Comparison of ENCODE assay signal across 23 cellular contexts in genomic region chr6:39665871-39666270, GRCh38. TPM values are rescaled to one million over a fixed set of nuclear protein-coding genes. Genes with fewer than 3 reads are reported as not detected.
A peak's percentile ranks its signal among the peaks of the same experiment; 100 is the strongest.
DNase-seq lines count a peak whose midpoint lies in the region; ATAC-seq and TF ChIP-seq lines count a peak whose summit lies in the region.
"Had no signal": no experiment of that assay in that cellular context is flagged by ENCODE, and none has a peak within 500 bp of the region (broad histone marks: within the 10 kb centered on the region; RNA-seq: fewer than 3 reads in every experiment).

No MANE protein-coding gene starts in this region.

- H3K9me2 ChIP-seq in Karpas-422 (replicated peaks; ENCODE audit: insufficient read depth, low read length), result no peaks in the 10 kb centered on the region

- H3K79me2 ChIP-seq in Karpas-422 (ENCODE audit: low read length), result no peaks in the 10 kb centered on the region

- WGBS in heart left ventricle, 4 donors, result 52 to 71% (median 70%) methylated on average over 1 of the region's 1 CpG

- H3K27ac ChIP-seq in caudate nucleus (ENCODE audit: low read depth, low read length) (peak overlapping the region; percentile 68), Karpas-422 (ENCODE audit: low read length) (no peak overlapping the region), heart left ventricle (no peak overlapping the region)
- H3K27ac ChIP-seq: HL-60, SJCRH30 had no signal

- H2AFZ ChIP-seq in Karpas-422 (ENCODE audit: low read length), result no peak overlapping the region

- TF ChIP-seq CTCF in AG10803 (conservative IDR thresholded peaks at IDR 0.05; ENCODE audit: low read length), result no peak
- TF ChIP-seq CTCF in heart left ventricle (IDR thresholded peaks at IDR 0.05), result no peak

- H3K4me1 ChIP-seq in Karpas-422 (ENCODE audit: low read length) (no peaks in the 10 kb centered on the region), heart left ventricle (no peaks in the 10 kb centered on the region)
- H3K4me1 ChIP-seq: BE2C, SJCRH30 had no signal

- H3K9ac ChIP-seq in Karpas-422 (ENCODE audit: low read length), result no peak overlapping the region

- H3K27me3 ChIP-seq in Karpas-422 (ENCODE audit: low read length) (no peaks in the 10 kb centered on the region), heart left ventricle (no peaks in the 10 kb centered on the region)
- H3K27me3 ChIP-seq: BE2C, SJCRH30 had no signal

- ATAC-seq in heart left ventricle, result no peak
- ATAC-seq in GM18861 (IDR thresholded peaks at IDR 0.05; ENCODE audit: unreplicated experiment), result no peak
- ATAC-seq: Panc1 had no signal

- no peak for TF ChIP-seq POLR2A in heart left ventricle (IDR thresholded peaks at IDR 0.05)

- H4K20me1 ChIP-seq in Karpas-422 (ENCODE audit: insufficient read depth, low read depth, low read length), result no peaks in the 10 kb centered on the region

- intact Hi-C loops in heart left ventricle (cut with DNase I), result no loop called here

- H3K4me2 ChIP-seq in Karpas-422 (ENCODE audit: low read depth, low read length, poor library complexity, severe bottlenecking), result no peak overlapping the region

- H3K9me3 ChIP-seq in Karpas-422 (ENCODE audit: low read length) (no peaks in the 10 kb centered on the region), heart left ventricle (no peaks in the 10 kb centered on the region)
- H3K9me3 ChIP-seq: BE2C, SJCRH30 had no signal

- peak; percentile 64 for DNase-seq in AG10803 (ENCODE audit: low read depth)
- peak; percentile 9 for DNase-seq in M059J (ENCODE audit: low read depth)
- no peak for DNase-seq in caudate nucleus (lab: John Stamatoyannopoulos, UW)
- peak; percentile 38 for DNase-seq in globus pallidus (ENCODE audit: low spot score)
- no peak for DNase-seq in Karpas-422
- no peak for DNase-seq in heart left ventricle
- DNase-seq in NK-92 treated with Interleukin-12 subunit alpha and Interleukin-12 subunit beta, amount 100 ng/mL, for 24 hours (lab: John Stamatoyannopoulos, UW), result no peak
- DNase-seq: 8988T; BE2C; CD4-positive, alpha-beta T cell; HCEC 1CT; Kasumi-1; MM.1S; NCI-H1092 treated with DMSO at 0.1 percent for 48 hours; NCI-H146; NCI-H2029 treated with DMSO at 0.1 percent for 48 hours; NCI-H2171; NCI-H526; SJCRH30 had no signal

- H3K36me3 ChIP-seq in Karpas-422 (ENCODE audit: insufficient read depth, low read length) (no peaks in the 10 kb centered on the region), heart left ventricle (no peaks in the 10 kb centered on the region)
- H3K36me3 ChIP-seq: BE2C, SJCRH30 had no signal

- H3K4me3 ChIP-seq in AG10803 (ENCODE audit: low read length), result no peak overlapping the region
- H3K4me3 ChIP-seq in Karpas-422 (ENCODE audit: low read length), result no peak overlapping the region
- no peak overlapping the region for H3K4me3 ChIP-seq in heart left ventricle
- H3K4me3 ChIP-seq: SJCRH30 had no signal

RNA-seq across cellular contexts. Expression of gene KIF6, which starts 59.3 kb away (rescaled TPM):
- 0.49 and 2.7 TPM in 2 replicates for total RNA-seq in M059J (2014; rRNA removed; shearing (Covaris generic))
- total RNA-seq in Karpas-422 (2014; rRNA removed; shearing (Covaris generic); ENCODE audit: low replicate concordance), result not detected in 2 replicates
- under 1 TPM; 0.06 to 0.77 (median 0.51) TPM for total RNA-seq in heart left ventricle
- under 1 TPM; 0.06 to 0.38 TPM for polyA plus RNA-seq in heart left ventricle
- total RNA-seq: CD4-positive, alpha-beta T cell had no signal
- polyA plus RNA-seq: IgD-negative memory B cell had no signal

Comparison
In these comparisons a context has a peak if more than half of its experiments do, and no peak if none do; other contexts are left out.
1. DNase-seq: peak in AG10803 (single experiment), M059J (single experiment) and globus pallidus (single experiment); none in caudate nucleus (0 of 61), Karpas-422 (single experiment), heart left ventricle (0 of 5) and NK-92 treated with Interleukin-12 subunit alpha and Interleukin-12 subunit beta, amount 100 ng/mL, for 24 hours (single experiment).